Comparison of ENCODE assay signal across 23 cellular contexts in the genomic region with DNA sequence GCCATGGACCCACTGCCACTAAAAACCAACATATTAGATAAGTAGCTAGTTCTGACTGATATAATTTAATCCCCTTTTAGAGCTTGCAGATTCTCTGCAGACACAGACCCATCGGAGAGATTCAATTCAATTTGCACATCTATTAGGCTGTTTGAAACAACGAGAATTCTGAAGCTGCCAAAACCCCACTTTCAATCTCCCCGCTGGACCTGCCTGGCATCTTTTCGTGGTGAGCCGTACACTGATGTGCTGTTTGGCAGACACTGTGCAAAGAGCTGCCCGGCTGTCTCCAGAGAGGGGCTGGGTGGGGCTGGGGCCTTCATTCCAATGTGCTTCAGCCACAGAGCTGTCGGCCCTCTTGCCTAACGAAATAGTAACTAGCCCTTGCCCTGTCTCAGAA. TPM values are rescaled to one million over a fixed set of nuclear protein-coding genes. Genes with fewer than 3 reads are reported as not detected.
"Had no signal": no experiment of that assay in that cellular context is flagged by ENCODE, and none has a peak within 500 bp of the region (broad histone marks: within the 10 kb centered on the region; RNA-seq: fewer than 3 reads in every experiment).

No MANE protein-coding gene starts in this region.

- H3K27me3 ChIP-seq: heart left ventricle, transverse colon, vagina had no signal

- H3K9ac ChIP-seq: parathyroid adenoma had no signal

- H3K4me1 ChIP-seq: heart left ventricle, parathyroid adenoma, transverse colon, vagina had no signal

- H3K27ac Mint-ChIP-seq: natural killer cell; stimulated activated naive CD8-positive, alpha-beta T cell treated with anti-CD3 and anti-CD28 coated beads, Interleukin-15, Interleukin-2, amounts not matched to agents 100 ng/mL and 50 ng/mL, for 24 hours had no signal

- H3K27ac ChIP-seq: coronary artery, heart left ventricle, parathyroid adenoma, transverse colon, vagina had no signal

- H3K36me3 Mint-ChIP-seq: natural killer cell had no signal

- H3K36me3 ChIP-seq: heart left ventricle, transverse colon, vagina had no signal

- H3K79me2 ChIP-seq: parathyroid adenoma had no signal

- H3K4me3 Mint-ChIP-seq: central memory CD8-positive, alpha-beta T cell; natural killer cell; stimulated activated naive CD8-positive, alpha-beta T cell treated with anti-CD3 and anti-CD28 coated beads, Interleukin-15, Interleukin-2, amounts not matched to agents 100 ng/mL and 50 ng/mL, for 24 hours had no signal

- ATAC-seq: heart left ventricle, natural killer cell had no signal

- H3K4me3 ChIP-seq: coronary artery, heart left ventricle, transverse colon, vagina had no signal

- H3K9me3 Mint-ChIP-seq: natural killer cell had no signal

- DNase-seq: activated CD4-positive, alpha-beta T cell treated with anti-CD3 and anti-CD28 coated beads, Interleukin-2, amount 50 U/mL, for 1 hour; activated CD4-positive, CD25-positive, alpha-beta regulatory T cell treated with anti-CD3 and anti-CD28 coated beads, Interleukin-2, amount 50 U/mL, for 72 hours; activated CD8-positive, alpha-beta memory T cell treated with anti-CD3 and anti-CD28 coated beads, Interleukin-2, amount 50 U/mL, for 4 hours; activated effector memory CD4-positive, alpha-beta T cell treated with anti-CD3 and anti-CD28 coated beads, Interleukin-2, amount 50 U/mL, for 16 hours; activated naive CD4-positive, alpha-beta T cell treated with anti-CD3 and anti-CD28 coated beads, Interleukin-2, amount 50 U/mL, for 16 hours; activated T-cell treated with anti-CD3 and anti-CD28 coated beads, Interleukin-2, amount 50 U/mL, for 48 hours; aorta; heart left ventricle; mesenchymal stem cell; natural killer cell; stimulated activated CD4-positive, alpha-beta T cell treated with anti-CD3 and anti-CD28 coated beads, Interleukin-2, amount 100 ng/mL, for 24 hours; T1000; transverse colon had no signal

- H3K9me3 ChIP-seq: heart left ventricle, transverse colon, vagina had no signal

- H3K4me1 Mint-ChIP-seq: central memory CD8-positive, alpha-beta T cell; natural killer cell had no signal

RNA-seq across cellular contexts. Expression of a gene that starts 42.1 kb away (rescaled TPM):
- total RNA-seq: aorta; frontal cortex; heart left ventricle; liver; mucosa of gallbladder; natural killer cell; T-helper 1 cell treated with Interleukin-12 subunit alpha and Interleukin-12 subunit beta and Interleukin-4 antibody, amounts not matched to agents 30 ng/mL and 1 ng/mL, for 36 hours; transverse colon; vagina had no signal
- polyA plus RNA-seq: aorta, esophagus, heart left ventricle, liver had no signal
